ENCODE assay signal across 2 cellular contexts in the genomic region with DNA sequence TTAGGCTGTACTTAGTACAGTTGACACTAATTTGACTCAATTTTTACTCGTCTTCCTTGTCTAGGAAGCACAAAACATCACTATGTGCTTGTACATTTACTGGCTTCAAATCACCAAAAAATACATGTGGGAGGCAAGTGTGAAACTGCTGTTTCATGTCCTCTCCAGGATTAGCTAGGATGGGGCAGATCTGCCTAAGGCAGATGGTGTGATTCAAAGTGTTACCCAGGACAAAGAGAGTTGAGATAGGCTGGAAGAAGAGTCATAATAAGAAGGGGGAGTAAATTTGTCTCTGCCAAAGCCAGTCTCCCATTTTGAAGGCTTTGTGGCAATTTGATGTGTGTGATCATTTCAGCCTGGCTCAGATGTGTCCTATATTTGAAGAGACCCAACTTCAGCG.
TF ChIP-seq lines count a peak whose summit lies in the region.

No MANE protein-coding gene starts in this region.

TF ChIP-seq in IMR-90, 13 proteins besides CTCF, POLR2A, EP300 and RAD21:
- TF ChIP-seq CEBPB (IDR thresholded peaks at IDR 0.05; ENCODE audit: low read depth, low read length) (no peak), SMC3 (IDR thresholded peaks at IDR 0.05; ENCODE audit: low read depth, low read length) (no peak), NFE2L2 (IDR thresholded peaks at IDR 0.05; ENCODE audit: low read depth, low read length) (no peak), BHLHE40 (IDR thresholded peaks at IDR 0.05; ENCODE audit: low read depth, low read length) (no peak), FOS (IDR thresholded peaks at IDR 0.05; ENCODE audit: low read depth, low read length) (no peak), CHD1 (IDR thresholded peaks at IDR 0.05; ENCODE audit: low read depth, low read length) (no peak)

TF ChIP-seq in H1, 55 proteins besides CTCF, POLR2A, EP300 and RAD21:
- TF ChIP-seq SP4 (IDR thresholded peaks at IDR 0.05; ENCODE audit: low read length), result no peak
- no peak for TF ChIP-seq HDAC6 (IDR thresholded peaks at IDR 0.05; ENCODE audit: low read depth, low read length)
- no peak for TF ChIP-seq JUN (IDR thresholded peaks at IDR 0.05; ENCODE audit: low read depth, low read length)
- TF ChIP-seq MAFK (IDR thresholded peaks at IDR 0.05; ENCODE audit: low read depth, low read length), result no peak
- TF ChIP-seq PHF8 (conservative IDR thresholded peaks at IDR 0.05; ENCODE audit: low read depth, low read length), result no peak
- no peak for TF ChIP-seq RXRA (IDR thresholded peaks at IDR 0.05; ENCODE audit: insufficient read depth, low read depth, low read length)
- no peak for TF ChIP-seq POU5F1 (IDR thresholded peaks at IDR 0.05; ENCODE audit: low read depth, low read length)
- no peak for TF ChIP-seq SIX5 (IDR thresholded peaks at IDR 0.05; ENCODE audit: low read depth, low read length)
- TF ChIP-seq BACH1 (IDR thresholded peaks at IDR 0.05; ENCODE audit: low read length), result no peak
- no peak for TF ChIP-seq CBX8 (IDR thresholded peaks at IDR 0.05; ENCODE audit: borderline replicate concordance, low read depth, low read length)
- TF ChIP-seq, protein P1, sequence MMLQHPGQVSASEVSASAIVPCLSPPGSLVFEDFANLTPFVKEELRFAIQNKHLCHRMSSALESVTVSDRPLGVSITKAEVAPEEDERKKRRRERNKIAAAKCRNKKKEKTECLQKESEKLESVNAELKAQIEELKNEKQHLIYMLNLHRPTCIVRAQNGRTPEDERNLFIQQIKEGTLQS (IDR thresholded peaks at IDR 0.05; ENCODE audit: insufficient read depth, low read depth, low read length), result no peak
TF ChIP-seq in H1: peak in this region for 0.
